Comparison of ENCODE assay signal across 16 cellular contexts in genomic region chr4:23567338-23567737, GRCh38.
A peak's percentile ranks its signal among the peaks of the same experiment; 100 is the strongest.
DNase-seq lines count a peak whose midpoint lies in the region; ATAC-seq, FAIRE-seq and TF ChIP-seq lines count a peak whose summit lies in the region.
"Had no signal": no experiment of that assay in that cellular context is flagged by ENCODE, and none has a peak within 500 bp of the region (broad histone marks: within the 10 kb centered on the region; RNA-seq: fewer than 3 reads in every experiment).

No MANE protein-coding gene starts in this region.

- no peak overlapping the region for H3K4me3 Mint-ChIP-seq in WTC11
- H3K4me3 Mint-ChIP-seq: CD4-positive, alpha-beta memory T cell; GM23338; H9 had no signal

- H3K27ac ChIP-seq in suprapubic skin (no peak overlapping the region), esophagus muscularis mucosa (replicated peaks in 1 of 4) (no peak overlapping the region)

- POLR2A ChIA-PET in WTC11 (lab: Charles Lee), result no interaction called here

- H3K36me3 Mint-ChIP-seq in WTC11, result peaks cover 4% of the 10 kb centered on the region
- H3K36me3 Mint-ChIP-seq: CD4-positive, alpha-beta memory T cell had no signal

- peak; percentile 35 for FAIRE-seq in RCC 7860 (lab: Jason Lieb, UNC)
- FAIRE-seq in frontal cortex (lab: Jason Lieb, UNC), result peak; percentile 87

- H3K27me3 Mint-ChIP-seq in WTC11 (ENCODE audit: low read depth), result no peaks in the 10 kb centered on the region; the same call in 1 of the 2 replicates
- H3K27me3 Mint-ChIP-seq: CD4-positive, alpha-beta memory T cell had no signal

- no peak overlapping the region for H3K27ac Mint-ChIP-seq in WTC11
- H3K27ac Mint-ChIP-seq: CD4-positive, alpha-beta memory T cell; GM23338; H9 had no signal

- H3K4me3 ChIP-seq in suprapubic skin (no peak overlapping the region), esophagus muscularis mucosa (no peak overlapping the region)
- H3K4me3 ChIP-seq: GM23338 had no signal

- peaks cover 16% of the 10 kb centered on the region for H3K9me3 Mint-ChIP-seq in WTC11

- intact Hi-C loops in esophagus muscularis mucosa (cut with DNase I), result no loop called here

- H3K27me3 ChIP-seq in suprapubic skin, result no peaks in the 10 kb centered on the region
- H3K27me3 ChIP-seq in esophagus muscularis mucosa, result no peaks in the 10 kb centered on the region

- no peak for ATAC-seq in WTC11
- no peak for ATAC-seq in GM21529 (IDR thresholded peaks at IDR 0.05; ENCODE audit: unreplicated experiment)
- ATAC-seq in GM18858 (IDR thresholded peaks at IDR 0.05; ENCODE audit: unreplicated experiment), result no peak
- ATAC-seq: GM23338, HCT116 had no signal

- no peaks in the 10 kb centered on the region for H3K4me1 ChIP-seq in suprapubic skin
- no peaks in the 10 kb centered on the region for H3K4me1 ChIP-seq in esophagus muscularis mucosa

- TF ChIP-seq EP300 in suprapubic skin (IDR thresholded peaks at IDR 0.05), result no peak
- TF ChIP-seq EP300 in esophagus muscularis mucosa (IDR thresholded peaks at IDR 0.05), result no peak

- CTCF ChIA-PET in WTC11 (lab: Charles Lee), result no interaction called here

- DNase-seq in RCC 7860 (ENCODE audit: low spot score), result no peak
- DNase-seq in WTC11 (ENCODE audit: low spot score), result no peak
- no peak for DNase-seq in frontal cortex (ENCODE audit: low spot score in 2 of 2)
- no peak for DNase-seq in suprapubic skin (ENCODE audit: low spot score in 2 of 2)
- DNase-seq in esophagus muscularis mucosa (ENCODE audit: extremely low spot score), result no peak
- DNase-seq: C1 segment of cervical spinal cord; Calu3; CD4-positive, alpha-beta memory T cell; COR-L47; DMS53; DMS79 treated with DMSO at 0.1 percent for 48 hours; H9 had no signal

- no peak for TF ChIP-seq POLR2A in suprapubic skin (IDR thresholded peaks at IDR 0.05)
- TF ChIP-seq POLR2A in esophagus muscularis mucosa (IDR thresholded peaks at IDR 0.05; ENCODE audit: low read depth), result no peak

- no peak for TF ChIP-seq CTCF in WTC11 (IDR thresholded peaks at IDR 0.05)
- TF ChIP-seq CTCF in suprapubic skin (IDR thresholded peaks at IDR 0.05), result no peak
- no peak for TF ChIP-seq CTCF in esophagus muscularis mucosa (IDR thresholded peaks at IDR 0.05)

- no peaks in the 10 kb centered on the region for H3K36me3 ChIP-seq in suprapubic skin
- no peaks in the 10 kb centered on the region for H3K36me3 ChIP-seq in esophagus muscularis mucosa

- peaks cover 19% of the 10 kb centered on the region for H3K4me1 Mint-ChIP-seq in WTC11
- H3K4me1 Mint-ChIP-seq: CD4-positive, alpha-beta memory T cell had no signal

- peaks cover 4% of the 10 kb centered on the region for H3K9me3 ChIP-seq in suprapubic skin
- H3K9me3 ChIP-seq in esophagus muscularis mucosa, result no peaks in the 10 kb centered on the region

TF ChIP-seq in WTC11, 78 proteins besides CTCF, POLR2A, EP300 and RAD21:
- TF ChIP-seq HMGA2 (CRISPR knock-in tag; IDR thresholded peaks at IDR 0.05) (peak; percentile 92), NR3C1 (CRISPR knock-in tag; conservative IDR thresholded peaks at IDR 0.05; ENCODE audit: low read depth) (no peak)
